Comparison of ENCODE assay signal across 1 cellular context in genomic region chr7:100013328-100013676, GRCh38.
TF ChIP-seq lines count a peak whose summit lies in the region.

No MANE protein-coding gene starts in this region.

TF ChIP-seq in WTC11, 78 proteins besides CTCF, POLR2A, EP300 and RAD21 (continued from another document):
- TF ChIP-seq ZNF532 (CRISPR knock-in tag; IDR thresholded peaks at IDR 0.05; ENCODE audit: borderline replicate concordance) (no peak), STAT6 (CRISPR knock-in tag; conservative IDR thresholded peaks at IDR 0.05; ENCODE audit: low read depth) (no peak)
